25 cellular contexts compared by ENCODE assay signal in genomic region chr16:64292953-64293352, GRCh38.
"Had no signal": no experiment of that assay in that cellular context is flagged by ENCODE, and none has a peak within 500 bp of the region (broad histone marks: within the 10 kb centered on the region; RNA-seq: fewer than 3 reads in every experiment).

No MANE protein-coding gene starts in this region.

- H3K27ac ChIP-seq: left lung, ovary, skin epidermis, stomach, testis, thyroid gland, transverse colon, upper lobe of left lung, vagina had no signal

- ATAC-seq: left colon; left lung; mucosa of descending colon; naive thymus-derived CD4-positive, alpha-beta T cell; natural killer cell treated with Interleukin-12 subunit alpha and Interleukin-12 subunit beta and Interleukin-15 and Interleukin-18, amount 100 ng/mL, for 72 hours; sciatic nerve; stimulated activated naive B cell treated with anti-CD40 and anti-IgM and Interleukin-4, amounts not matched to agents 10 μg/mL and 1 μg/mL and 100 μg/mL, for 72 hours; stimulated activated naive CD8-positive, alpha-beta T cell treated with anti-CD3 and anti-CD28 coated beads, Interleukin-15, Interleukin-2, amounts not matched to agents 100 U/mL and 50 U/mL, for 24 hours had no signal

- H3K4me1 ChIP-seq: left lung, stomach, testis, thyroid gland, transverse colon, upper lobe of left lung, vagina had no signal

- H3K27me3 ChIP-seq: left lung, ovary, stomach, testis, thyroid gland, transverse colon, upper lobe of left lung, vagina had no signal

- H3K36me3 ChIP-seq: left lung, ovary, stomach, thyroid gland, transverse colon, upper lobe of left lung, vagina had no signal

- DNase-seq: hypothalamus; immature natural killer cell; kidney; left colon; left lung; midbrain; mucosa of descending colon; naive thymus-derived CD4-positive, alpha-beta T cell; ovary; stimulated activated CD4-positive, alpha-beta T cell treated with anti-CD3 and anti-CD28 coated beads, Interleukin-12 subunit alpha, Interleukin-12 subunit beta, amount 100 ng/mL, for 4 hours; stimulated activated CD4-positive, alpha-beta T cell treated with anti-CD3 and anti-CD28 coated beads, Interleukin-15, amount 100 ng/mL, for 24 hours; stimulated activated CD4-positive, alpha-beta T cell treated with anti-CD3 and anti-CD28 coated beads, Interleukin-2, amount 100 ng/mL, for 24 hours; stimulated activated CD4-positive, alpha-beta T cell treated with anti-CD3 and anti-CD28 coated beads, Interleukin-4, amount 100 ng/mL, for 1 hour; stimulated activated naive B cell treated with anti-CD40 and anti-IgM and Interleukin-4, amounts not matched to agents 10 μg/mL and 1 μg/mL and 100 μg/mL, for 72 hours; stimulated activated naive CD8-positive, alpha-beta T cell treated with anti-CD3 and anti-CD28 coated beads, Interleukin-15, Interleukin-2, amounts not matched to agents 100 U/mL and 50 U/mL, for 24 hours; stomach; testis; thyroid gland; transverse colon; upper lobe of left lung had no signal

- H3K9me3 ChIP-seq: left lung, mucosa of descending colon, ovary, stomach, testis, thyroid gland, transverse colon, upper lobe of left lung, vagina had no signal

- H3K4me3 ChIP-seq: left lung, lung, mucosa of descending colon, ovary, skin epidermis, stomach, testis, thyroid gland, transverse colon, upper lobe of left lung, vagina had no signal
